Comparison of ENCODE assay signal across 13 cellular contexts in the genomic region with DNA sequence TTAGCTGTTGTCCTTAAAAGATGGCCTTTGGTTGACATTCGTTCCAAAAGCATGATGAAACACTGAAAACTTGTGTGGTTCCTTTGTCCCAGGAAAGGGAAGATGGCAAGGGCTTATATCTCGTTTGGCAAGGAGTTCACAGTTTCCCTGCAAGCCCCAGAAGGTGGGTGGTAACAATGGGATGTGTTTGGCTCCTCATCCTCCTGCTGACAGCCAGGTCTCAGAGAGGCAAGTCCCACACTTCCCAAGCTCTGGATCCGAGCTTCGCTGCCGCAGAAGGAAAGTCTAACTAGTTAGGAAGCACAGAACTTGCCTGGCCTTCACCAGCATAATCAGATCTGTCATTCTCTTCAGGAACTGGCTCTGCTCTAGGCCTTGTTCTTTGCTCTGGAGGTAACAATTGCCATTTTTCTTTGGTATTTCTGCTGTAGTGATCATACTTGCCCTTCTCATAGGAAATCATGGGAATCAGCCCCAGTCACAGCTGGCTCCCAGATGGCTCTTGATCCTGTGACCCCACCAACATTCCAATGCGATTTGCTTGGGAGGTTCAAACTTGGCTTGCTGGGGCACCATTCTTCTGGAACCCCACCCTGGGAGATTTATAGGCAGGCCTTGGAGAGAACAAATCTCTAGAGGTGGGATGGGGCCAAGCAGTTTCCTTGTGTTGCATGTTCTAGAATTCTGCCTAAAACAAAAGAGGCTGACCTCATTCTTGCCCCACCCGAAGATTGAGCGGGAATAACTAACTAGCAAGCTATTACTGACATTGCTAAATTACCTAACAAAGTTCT. TPM values are rescaled to one million over a fixed set of nuclear protein-coding genes. Genes with fewer than 3 reads are reported as not detected.
A peak's percentile ranks its signal among the peaks of the same experiment; 100 is the strongest.
DNase-seq lines count a peak whose midpoint lies in the region; ATAC-seq, FAIRE-seq and TF ChIP-seq lines count a peak whose summit lies in the region.
"Had no signal": no experiment of that assay in that cellular context is flagged by ENCODE, and none has a peak within 500 bp of the region (broad histone marks: within the 10 kb centered on the region; RNA-seq: fewer than 3 reads in every experiment).

No MANE protein-coding gene starts in this region.

- H3K4me1 ChIP-seq in endothelial cell of umbilical vein (ENCODE audit: control insufficient read depth, extremely low read depth, insufficient read depth, low read length) (peaks cover 24% of the 10 kb centered on the region), liver (ENCODE audit: control insufficient read depth in 4 of 4, insufficient read depth in 4 of 4, low read length in 3 of 4) (no peaks in the 10 kb centered on the region), suprapubic skin (peaks cover 21% of the 10 kb centered on the region)

- dilution Hi-C loops in endothelial cell of umbilical vein (cut with MboI; ENCODE audit: extremely low pct_ligation_motif_present, low sequenced_read_pairs): no loop called here

- no TSS peak for BruUV-seq in endothelial cell of umbilical vein (replicated peaks; lab: Mats Ljungman, UMichigan)

- TF ChIP-seq CTCF in endothelial cell of umbilical vein (IDR thresholded peaks at IDR 0.05; ENCODE audit: extremely low read depth in 1 of 2, insufficient read depth in 1 of 2, low read depth in 1 of 2, low read length in 2 of 2) (no peak), liver (IDR thresholded peaks at IDR 0.05; ENCODE audit: low read depth, low read length, missing input control) (no peak), suprapubic skin (IDR thresholded peaks at IDR 0.05) (no peak)

- CTCF ChIA-PET in endothelial cell of umbilical vein (lab: Charles Lee): interaction anchor here (0.9 to 2.9 kb wide), 5 partner anchors 11 to 147 kb away, joined by 3 to 11 read pairs (median 3); no protein-coding TSS in a partner anchor

- no peak for FAIRE-seq in HTR-8/SVneo (lab: Jason Lieb, UNC)
- FAIRE-seq in endothelial cell of umbilical vein (lab: Jason Lieb, UNC): peak; percentile 55

- peak overlapping the region; percentile 81 for H3K9ac ChIP-seq in endothelial cell of umbilical vein (replicated peaks; ENCODE audit: extremely low read depth, insufficient read depth, low read length)
- H3K9ac ChIP-seq in liver (ENCODE audit: low read depth in 1 of 2, low read length in 2 of 2): no peak overlapping the region

- H3K9me1 ChIP-seq in endothelial cell of umbilical vein (replicated peaks; ENCODE audit: control insufficient read depth, extremely low read depth, insufficient read depth, low read length): no peaks in the 10 kb centered on the region

- H2AFZ ChIP-seq in endothelial cell of umbilical vein (ENCODE audit: low read depth, low read length): peak overlapping the region; percentile 66

- no peak for TF ChIP-seq RAD21 in liver (IDR thresholded peaks at IDR 0.05)

- no peaks in the 10 kb centered on the region for H3K36me3 ChIP-seq in endothelial cell of umbilical vein (ENCODE audit: control insufficient read depth in 2 of 2, extremely low read depth in 1 of 2, insufficient read depth in 2 of 2, low read length in 2 of 2)
- no peaks in the 10 kb centered on the region for H3K36me3 ChIP-seq in liver (ENCODE audit: control insufficient read depth in 4 of 4, insufficient read depth in 3 of 4, low read depth in 1 of 4, low read length in 3 of 4)
- H3K36me3 ChIP-seq in suprapubic skin: no peaks in the 10 kb centered on the region
- H3K36me3 ChIP-seq: neutrophil, tibial artery had no signal

- H3K79me2 ChIP-seq in endothelial cell of umbilical vein (ENCODE audit: control insufficient read depth, insufficient read depth, low read length): no peaks in the 10 kb centered on the region

- TF ChIP-seq POLR2A in endothelial cell of umbilical vein (IDR thresholded peaks at IDR 0.05; ENCODE audit: low read depth, low read length): no peak
- no peak for TF ChIP-seq POLR2A in suprapubic skin (IDR thresholded peaks at IDR 0.05)

- DNase-seq in HTR-8/SVneo (ENCODE audit: insufficient read length, low spot score) (peak; percentile 31), endothelial cell of umbilical vein (ENCODE audit: low read depth, low spot score) (peak; percentile 97), suprapubic skin (ENCODE audit: low spot score in 2 of 2) (peak; percentile 86 to 90), NAMALWA (ENCODE audit: low spot score) (no peak)
- DNase-seq: DMS 273 treated with DMSO at 0.1 percent for 48 hours, glutamatergic neuron, NCI-H774 had no signal

- H3K27me3 ChIP-seq in endothelial cell of umbilical vein (ENCODE audit: control insufficient read depth in 2 of 2, insufficient read depth in 2 of 2, low read length in 2 of 2) (no peaks in the 10 kb centered on the region), liver (ENCODE audit: control insufficient read depth in 4 of 4, insufficient read depth in 4 of 4, low read length in 3 of 4) (no peaks in the 10 kb centered on the region), suprapubic skin (no peaks in the 10 kb centered on the region)
- H3K27me3 ChIP-seq: neutrophil, tibial artery had no signal

- H4K20me1 ChIP-seq in endothelial cell of umbilical vein (replicated peaks; ENCODE audit: control insufficient read depth, extremely low read depth, insufficient read depth, low read length): no peaks in the 10 kb centered on the region

- intact Hi-C loops in endothelial cell of umbilical vein (cut with micrococcal nuclease): loop anchor here (1.0 to 5.0 kb wide), 6 partner anchors 18 to 409 kb away; partner anchors contain the start of gene KPNA2

- H3K9me3 ChIP-seq in endothelial cell of umbilical vein (replicated peaks; ENCODE audit: control insufficient read depth, insufficient read depth, low read length) (no peaks in the 10 kb centered on the region), liver (ENCODE audit: control insufficient read depth in 4 of 4, low read length in 3 of 4) (no peaks in the 10 kb centered on the region), suprapubic skin (no peaks in the 10 kb centered on the region)
- H3K9me3 ChIP-seq: neutrophil, tibial artery had no signal

- POLR2A ChIA-PET in endothelial cell of umbilical vein (lab: Charles Lee): interaction anchor here (1.2 to 1.3 kb wide), 2 partner anchors 17 to 18 kb away, joined by 3 to 5 read pairs; partner anchors contain the start of gene KPNA2

- ATAC-seq in HG03159 (IDR thresholded peaks at IDR 0.05; ENCODE audit: unreplicated experiment) (no peak), GM21381 (IDR thresholded peaks at IDR 0.05; ENCODE audit: unreplicated experiment) (no peak), HG02884 (IDR thresholded peaks at IDR 0.05; ENCODE audit: unreplicated experiment) (no peak)

- H3K4me2 ChIP-seq in endothelial cell of umbilical vein (ENCODE audit: insufficient read depth, low read length): peak overlapping the region; percentile 58

- TF ChIP-seq EP300 in suprapubic skin (IDR thresholded peaks at IDR 0.05): no peak

- WGBS in liver: 89% methylated on average over 8 of the region's 8 CpGs
- WGBS in suprapubic skin: 44% methylated on average over 8 of the region's 8 CpGs

- H3K4me3 ChIP-seq in endothelial cell of umbilical vein (replicated peaks in 1 of 3; ENCODE audit: insufficient read depth in 1 of 3, low read depth in 1 of 3, low read length in 3 of 3) (no peak overlapping the region), liver (ENCODE audit: low read depth in 1 of 3, low read length in 3 of 3) (no peak overlapping the region), suprapubic skin (no peak overlapping the region)
- H3K4me3 ChIP-seq: tibial artery had no signal

- H3K27ac ChIP-seq in endothelial cell of umbilical vein (ENCODE audit: insufficient read depth, low read depth, low read length) (peak overlapping the region; percentile 97), liver (ENCODE audit: low read depth in 1 of 2, low read length in 2 of 2) (no peak overlapping the region), suprapubic skin (peak overlapping the region; percentile 83)
- H3K27ac ChIP-seq: neutrophil had no signal

TF ChIP-seq in endothelial cell of umbilical vein, 7 proteins besides CTCF, POLR2A, EP300 and RAD21 (continues in another document):
- no peak for TF ChIP-seq GATA2 (IDR thresholded peaks at IDR 0.05; ENCODE audit: insufficient read depth, insufficient read length, low read depth, low read length)
- TF ChIP-seq POLR2AphosphoS5 (IDR thresholded peaks at IDR 0.05; ENCODE audit: insufficient read depth, low read depth, low read length): no peak

TF ChIP-seq in liver, 16 proteins besides CTCF, POLR2A, EP300 and RAD21 (continues in another document):
- TF ChIP-seq GABPA (IDR thresholded peaks at IDR 0.05 in 1 of 2, conservative IDR thresholded peaks at IDR 0.05 in 1 of 2) (no peak), ATF3 (IDR thresholded peaks at IDR 0.05) (no peak), FOXA2 (IDR thresholded peaks at IDR 0.05) (no peak)
- TF ChIP-seq, protein P1, sequence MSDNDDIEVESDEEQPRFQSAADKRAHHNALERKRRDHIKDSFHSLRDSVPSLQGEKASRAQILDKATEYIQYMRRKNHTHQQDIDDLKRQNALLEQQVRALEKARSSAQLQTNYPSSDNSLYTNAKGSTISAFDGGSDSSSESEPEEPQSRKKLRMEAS (IDR thresholded peaks at IDR 0.05): no peak

RNA-seq across cellular contexts. Expression of gene KPNA2, which starts 17.9 kb away (rescaled TPM):
- total RNA-seq in endothelial cell of umbilical vein: 311 and 382 TPM in 2 replicates
- polyA plus RNA-seq in endothelial cell of umbilical vein: 252 and 259 TPM in 2 replicates
- polyA plus RNA-seq in endothelial cell of umbilical vein (2011; cell fraction: cytosol; rRNA removed): 238 and 268 TPM in 2 replicates
- polyA plus RNA-seq in endothelial cell of umbilical vein (2011; cell fraction: nucleus; rRNA removed): 209 and 217 TPM in 2 replicates
- polyA plus RNA-seq in endothelial cell of umbilical vein (2012): 267 and 391 TPM in 2 replicates
- 488 and 522 TPM in 2 replicates for polyA minus RNA-seq in endothelial cell of umbilical vein
- 278 TPM for polyA minus RNA-seq in endothelial cell of umbilical vein (2011; cell fraction: cytosol; rRNA and poly(A)+ RNA removed)
- 156 and 233 TPM in 2 replicates for polyA minus RNA-seq in endothelial cell of umbilical vein (2011; cell fraction: nucleus; rRNA and poly(A)+ RNA removed)
- total RNA-seq in liver: 10 to 100 TPM; 10.5 to 61.1 TPM
- polyA plus RNA-seq in liver: 10 to 100 TPM; 15.4 to 20.2 TPM
- total RNA-seq in suprapubic skin: 10 to 100 TPM in 3 of 4 donors, 1 to 10 TPM in 1; 6.4 to 38.8 (median 26.9) TPM

RNA-seq across cellular contexts. Expression of gene C17orf58, which starts 57.2 kb away (rescaled TPM):
- total RNA-seq in endothelial cell of umbilical vein (13.4 and 24.5 TPM in 2 replicates), liver (10 to 100 TPM in 1 of 2 donors, 1 to 10 TPM in 1; 6.4 to 13.4 TPM), suprapubic skin (1 to 10 TPM; 3.4 to 8.0 (median 5.6) TPM)
- polyA plus RNA-seq in endothelial cell of umbilical vein (35.5 and 40.0 TPM in 2 replicates), liver (10 to 100 TPM in 1 of 2 donors, 1 to 10 TPM in 1; 9.3 to 10.3 TPM)
- polyA plus RNA-seq in endothelial cell of umbilical vein (2011; cell fraction: cytosol; rRNA removed): 28.6 and 34.5 TPM in 2 replicates
- 38.6 and 39.9 TPM in 2 replicates for polyA plus RNA-seq in endothelial cell of umbilical vein (2011; cell fraction: nucleus; rRNA removed)
- 22.3 and 24.3 TPM in 2 replicates for polyA plus RNA-seq in endothelial cell of umbilical vein (2012)
- 25.1 and 29.9 TPM in 2 replicates for polyA minus RNA-seq in endothelial cell of umbilical vein
- 5.3 TPM for polyA minus RNA-seq in endothelial cell of umbilical vein (2011; cell fraction: cytosol; rRNA and poly(A)+ RNA removed)
- polyA minus RNA-seq in endothelial cell of umbilical vein (2011; cell fraction: nucleus; rRNA and poly(A)+ RNA removed): 13.5 and 20.5 TPM in 2 replicates

Comparison
In these comparisons a context has a peak if more than half of its experiments do, and no peak if none do; other contexts are left out.
1. H3K27ac ChIP-seq: peak in endothelial cell of umbilical vein (single experiment) and suprapubic skin (single experiment); none in liver (0 of 2).